13 cellular contexts compared by ENCODE assay signal in genomic region chr12:6352198-6353173, GRCh38. TPM values are rescaled to one million over a fixed set of nuclear protein-coding genes. Genes with fewer than 3 reads are reported as not detected.
DNase-seq lines count a peak whose midpoint lies in the region; ATAC-seq, FAIRE-seq and TF ChIP-seq lines count a peak whose summit lies in the region.
"Had no signal": no experiment of that assay in that cellular context is flagged by ENCODE, and none has a peak within 500 bp of the region (broad histone marks: within the 10 kb centered on the region; RNA-seq: fewer than 3 reads in every experiment).

No MANE protein-coding gene starts in this region.

- H3K36me3 ChIP-seq in Loucy (ENCODE audit: insufficient read depth, low read length) (no peaks in the 10 kb centered on the region), GM12878 (ENCODE audit: control insufficient read depth in 2 of 2, insufficient read depth in 2 of 2, low read length in 1 of 2) (no peaks in the 10 kb centered on the region), Karpas-422 (ENCODE audit: insufficient read depth, low read length) (no peaks in the 10 kb centered on the region)
- H3K36me3 ChIP-seq: ascending aorta had no signal

- peak overlapping the region; percentile 45; the same call in 1 of the 2 replicates for H2AFZ ChIP-seq in Loucy (ENCODE audit: low read length)
- no peak overlapping the region; the same call in 1 of the 2 replicates for H2AFZ ChIP-seq in GM12878 (ENCODE audit: control insufficient read depth, low read depth, low read length)
- H2AFZ ChIP-seq in Karpas-422 (ENCODE audit: low read length) = no peak overlapping the region

- intact Hi-C loops in GM12878 (cut with micrococcal nuclease; ENCODE audit: unreplicated experiment) = no loop called here

- CTCF ChIA-PET in GM12878 (lab: Yijun Ruan, JAX) = interaction anchor here (0.7 to 1.8 kb wide), 3 partner anchors 11 to 257 kb away, joined by 3 to 5 read pairs (median 5); partner anchors contain the start of gene TNFRSF1A
- CTCF ChIA-PET in T-cell (lab: Charles Lee) = interaction anchor here in 1 of 2 donors (0.6 kb wide), 1 partner anchor 271 kb away, joined by 3 read pairs; no protein-coding TSS in a partner anchor

- H3K4me3 Mint-ChIP-seq in stimulated activated naive B cell treated with anti-CD40 and anti-IgM and Interleukin-4, amounts not matched to agents 10 μg/mL and 1 μg/mL and 100 μg/mL, for 72 hours = no peak overlapping the region
- no peak overlapping the region for H3K4me3 Mint-ChIP-seq in T-cell
- H3K4me3 Mint-ChIP-seq: memory B cell had no signal

- H3F3A ChIP-seq in Loucy (ENCODE audit: low read depth) = no peaks in the 10 kb centered on the region

- no peak for TF ChIP-seq RAD21 in GM12878 (IDR thresholded peaks at IDR 0.05; ENCODE audit: insufficient read depth, low read depth, low read length)

- H3K36me3 Mint-ChIP-seq in stimulated activated naive B cell treated with anti-CD40 and anti-IgM and Interleukin-4, amounts not matched to agents 10 μg/mL and 1 μg/mL and 100 μg/mL, for 72 hours = no peaks in the 10 kb centered on the region
- H3K36me3 Mint-ChIP-seq in T-cell = no peaks in the 10 kb centered on the region
- H3K36me3 Mint-ChIP-seq: memory B cell had no signal

- H3K4me1 Mint-ChIP-seq in stimulated activated naive B cell treated with anti-CD40 and anti-IgM and Interleukin-4, amounts not matched to agents 10 μg/mL and 1 μg/mL and 100 μg/mL, for 72 hours = peaks cover 9% of the 10 kb centered on the region in 2 donors
- peaks cover 4 to 9% (median 4%) of the 10 kb centered on the region in 3 donors for H3K4me1 Mint-ChIP-seq in T-cell
- H3K4me1 Mint-ChIP-seq: memory B cell had no signal

- no peak for FAIRE-seq in GM12878 (lab: Jason Lieb, UNC)

- H3K79me2 ChIP-seq in Loucy (ENCODE audit: insufficient read depth, low read length) (no peaks in the 10 kb centered on the region), GM12878 (ENCODE audit: control insufficient read depth, insufficient read depth, low read length) (no peaks in the 10 kb centered on the region), Karpas-422 (ENCODE audit: low read length) (no peaks in the 10 kb centered on the region)

- POLR2A ChIA-PET in GM12878 (lab: Charles Lee) (no interaction called here), T-cell (lab: Charles Lee) (interaction anchor here in 1 of 2 donors (0.6 kb wide), 1 partner anchor 488 kb away, joined by 3 read pairs; the partner anchor contains the start of gene GNB3)

- H3K4me2 ChIP-seq in Loucy (ENCODE audit: low read depth, low read length, poor library complexity, severe bottlenecking) (no peak overlapping the region), GM12878 (ENCODE audit: control insufficient read depth, insufficient read depth) (no peak overlapping the region), Karpas-422 (ENCODE audit: low read depth, low read length, poor library complexity, severe bottlenecking) (no peak overlapping the region)

- H3K27ac Mint-ChIP-seq in stimulated activated naive B cell treated with anti-CD40 and anti-IgM and Interleukin-4, amounts not matched to agents 10 μg/mL and 1 μg/mL and 100 μg/mL, for 72 hours = no peak overlapping the region
- H3K27ac Mint-ChIP-seq in T-cell = peak overlapping the region in 1 of 2 donors; percentile 55
- H3K27ac Mint-ChIP-seq: memory B cell had no signal

- no peaks in the 10 kb centered on the region for H3K9me2 ChIP-seq in Loucy (replicated peaks; ENCODE audit: low read depth, low read length)
- H3K9me2 ChIP-seq in Karpas-422 (replicated peaks; ENCODE audit: insufficient read depth, low read length) = no peaks in the 10 kb centered on the region

- H3K9me3 Mint-ChIP-seq in stimulated activated naive B cell treated with anti-CD40 and anti-IgM and Interleukin-4, amounts not matched to agents 10 μg/mL and 1 μg/mL and 100 μg/mL, for 72 hours = no peaks in the 10 kb centered on the region
- H3K9me3 Mint-ChIP-seq in T-cell = no peaks in the 10 kb centered on the region
- H3K9me3 Mint-ChIP-seq: memory B cell had no signal

- 24% methylated on average over 9 of the region's 9 CpGs for WGBS in GM12878 (ENCODE audit: insufficient coverage, insufficient replicate concordance, low lambda C conversion rate, missing lambda C conversion rate)

- H3K9me3 ChIP-seq in Loucy (ENCODE audit: insufficient read depth, low read depth, low read length) (no peaks in the 10 kb centered on the region), GM12878 (replicated peaks; ENCODE audit: control insufficient read depth, insufficient read depth, low read length) (no peaks in the 10 kb centered on the region), Karpas-422 (ENCODE audit: low read length) (no peaks in the 10 kb centered on the region)
- H3K9me3 ChIP-seq: ascending aorta had no signal

- TF ChIP-seq CTCF in Loucy (conservative IDR thresholded peaks at IDR 0.05; ENCODE audit: low read length) = no peak
- no peak for TF ChIP-seq CTCF in GM12878 (IDR thresholded peaks at IDR 0.05 in 2 of 3, conservative IDR thresholded peaks at IDR 0.05 in 1 of 3; ENCODE audit: control insufficient read depth in 2 of 3, extremely low read depth in 1 of 3, insufficient read depth in 1 of 3, low read depth in 3 of 3, low read length in 3 of 3)

- no peak overlapping the region for H3K27ac ChIP-seq in GM12878 (ENCODE audit: control insufficient read depth, insufficient read depth)
- no peak overlapping the region for H3K27ac ChIP-seq in Karpas-422 (ENCODE audit: low read length)
- H3K27ac ChIP-seq: VCaP had no signal

- H3K4me3 ChIP-seq in Loucy (ENCODE audit: low read length, poor library complexity, severe bottlenecking) = no peak overlapping the region
- H3K4me3 ChIP-seq in GM12878 = no peak overlapping the region
- no peak overlapping the region for H3K4me3 ChIP-seq in Karpas-422 (ENCODE audit: low read length)
- H3K4me3 ChIP-seq: ascending aorta had no signal

- no peak for DNase-seq in GM12878 (ENCODE audit: low read depth, low spot score)
- DNase-seq in lung microvascular endothelial cell (ENCODE audit: low read depth in 2 of 2) = peak; percentile 55 to 59
- no peak for DNase-seq in stimulated activated naive B cell treated with anti-CD40 and anti-IgM and Interleukin-4, amounts not matched to agents 10 μg/mL and 1 μg/mL and 100 μg/mL, for 72 hours
- DNase-seq in Karpas-422 = no peak
- no peak for DNase-seq in COLO668 (lab: John Stamatoyannopoulos, UW; ENCODE audit: unreplicated experiment)
- no peak for DNase-seq in NCI-H345 treated with DMSO at 0.1 percent for 48 hours (lab: John Stamatoyannopoulos, UW; ENCODE audit: unreplicated experiment)
- DNase-seq in T-cell = no peak
- DNase-seq: stimulated activated CD4-positive, alpha-beta T cell treated with anti-CD3 and anti-CD28 coated beads, Interleukin-4, amount 100 ng/mL, for 4 hours had no signal

- peaks cover 16% of the 10 kb centered on the region for H3K4me1 ChIP-seq in Loucy (ENCODE audit: insufficient read depth, low read length, poor library complexity, severe bottlenecking)
- no peaks in the 10 kb centered on the region; the same call in 1 of the 2 replicates for H3K4me1 ChIP-seq in GM12878 (ENCODE audit: control insufficient read depth, insufficient read depth, low read length)
- no peaks in the 10 kb centered on the region for H3K4me1 ChIP-seq in Karpas-422 (ENCODE audit: low read length)

- no peak for TF ChIP-seq POLR2A in GM12878 (IDR thresholded peaks at IDR 0.05; ENCODE audit: low read depth, low read length)

- in situ Hi-C loops in GM12878 (cut with MboI) = no loop called here

- peaks cover 56 to 65% of the 10 kb centered on the region in 2 donors for H3K27me3 Mint-ChIP-seq in stimulated activated naive B cell treated with anti-CD40 and anti-IgM and Interleukin-4, amounts not matched to agents 10 μg/mL and 1 μg/mL and 100 μg/mL, for 72 hours
- no peaks in the 10 kb centered on the region for H3K27me3 Mint-ChIP-seq in T-cell

- RAD21 ChIA-PET in GM12878 (lab: Charles Lee; ENCODE audit: unreplicated experiment) = no interaction called here

- BruUV-seq in GM12878 (replicated peaks; lab: Mats Ljungman, UMichigan) = no TSS peak

- SMC1A ChIA-PET in GM12878 (lab: Charles Lee; ENCODE audit: uncharacterized antibody, unreplicated experiment) = interaction anchor here (1.2 kb wide), 1 partner anchor 30 kb away, joined by 3 read pairs; no protein-coding TSS in a partner anchor

- H4K20me1 ChIP-seq in Loucy (ENCODE audit: insufficient read depth, low read length, poor library complexity, severe bottlenecking) (no peaks in the 10 kb centered on the region), GM12878 (ENCODE audit: control insufficient read depth, insufficient read depth) (no peaks in the 10 kb centered on the region), Karpas-422 (ENCODE audit: insufficient read depth, low read depth, low read length) (no peaks in the 10 kb centered on the region)

- H3K27me3 ChIP-seq in Loucy (ENCODE audit: insufficient read depth, low read length, poor library complexity, severe bottlenecking) = no peaks in the 10 kb centered on the region
- H3K27me3 ChIP-seq in GM12878 (replicated peaks in 1 of 2; ENCODE audit: control insufficient read depth in 2 of 2, insufficient read depth in 2 of 2, low read length in 1 of 2) = peaks cover 3 to 4% of the 10 kb centered on the region in 2 experiments; a peak in 3 of 4 replicates
- H3K27me3 ChIP-seq in Karpas-422 (ENCODE audit: low read length) = no peaks in the 10 kb centered on the region
- H3K27me3 ChIP-seq: ascending aorta had no signal

- no peak for TF ChIP-seq EP300 in GM12878 (IDR thresholded peaks at IDR 0.05; ENCODE audit: borderline replicate concordance in 1 of 2, control insufficient read depth in 1 of 2, low read depth in 2 of 2, low read length in 2 of 2)

- H3K9ac ChIP-seq in Loucy (ENCODE audit: low read depth, low read length, poor library complexity, severe bottlenecking) (no peak overlapping the region), GM12878 (ENCODE audit: control insufficient read depth, insufficient read depth, low read length) (no peak overlapping the region), Karpas-422 (ENCODE audit: low read length) (no peak overlapping the region)

- peak; percentile 51 for ATAC-seq in GM12878
- peak; percentile 79 to 85 for ATAC-seq in stimulated activated naive B cell treated with anti-CD40 and anti-IgM and Interleukin-4, amounts not matched to agents 10 μg/mL and 1 μg/mL and 100 μg/mL, for 72 hours (replicated peaks)
- ATAC-seq in T-cell (replicated peaks in 1 of 4) = no peak

RNA-seq across cellular contexts. Expression of gene TNFRSF1A, which starts 10.6 kb away (rescaled TPM):
- 25.3 and 26.1 TPM in 2 replicates for total RNA-seq in GM12878 (2013; cell fraction: nucleolus; rRNA removed)
- 11.7 and 14.1 TPM in 2 replicates for total RNA-seq in GM12878 (2014; rRNA removed)
- 7.3 and 9.8 TPM in 2 replicates for total RNA-seq in GM12878 (2014; rRNA removed; fragmentation: Illumina TruSeq; extraction: Trizol)
- total RNA-seq in GM12878 (2021) = 16.2 and 16.5 TPM in 2 replicates
- 4.1 TPM for polyA plus RNA-seq in GM12878 (2011; ENCODE audit: low read depth)
- 16.5 and 18.9 TPM in 2 replicates for polyA plus RNA-seq in GM12878 (2011; rRNA removed)
- polyA plus RNA-seq in GM12878 (2011; cell fraction: cytosol; rRNA removed) = 16.0 and 25.6 TPM in 2 replicates
- 30.0 and 37.3 TPM in 2 replicates for polyA plus RNA-seq in GM12878 (2011; cell fraction: nucleus; rRNA removed)
- 7.0 and 13.2 TPM in 2 replicates for polyA plus RNA-seq in GM12878 (2012)
- 6.4 and 14.8 TPM in 2 replicates for polyA plus RNA-seq in GM12878 (2014; fragmentation: Illumina TruSeq; extraction: Trizol)
- under 1 TPM; 0.24 to 0.77 TPM for polyA plus RNA-seq in GM12878 (2014; fragmentation: Nextera tagmentation; extraction: Ambion mirVana)
- 12.7 and 13.1 TPM in 2 replicates for polyA plus RNA-seq in GM12878 (2014; rRNA removed)
- polyA plus RNA-seq in GM12878 (2016; fragmentation: Nextera tagmentation; extraction: Ambion mirVana) = 10 to 100 TPM; 10.6 to 13.0 TPM
- polyA minus RNA-seq in GM12878 (2011; rRNA and poly(A)+ RNA removed) = 22.5 and 36.4 TPM in 2 replicates
- polyA minus RNA-seq in GM12878 (2011; cell fraction: cytosol; rRNA and poly(A)+ RNA removed) = 13.6 and 15.8 TPM in 2 replicates
- polyA minus RNA-seq in GM12878 (2011; cell fraction: nucleus; rRNA and poly(A)+ RNA removed) = 24.8 and 42.8 TPM in 2 replicates
- 37.5 and 55.6 TPM in 2 replicates for total RNA-seq in lung microvascular endothelial cell
- 0.72 TPM in 1 of 2 replicates, not detected in the other for total RNA-seq in Karpas-422 (2014; rRNA removed; shearing (Covaris generic); ENCODE audit: low replicate concordance)
- total RNA-seq in T-cell = 10 to 100 TPM; 32.3 to 88.0 (median 86.5) TPM

RNA-seq across cellular contexts. Expression of gene SCNN1A, which starts 22.9 kb away (rescaled TPM):
- not detected in 2 replicates for total RNA-seq in GM12878 (2013; cell fraction: nucleolus; rRNA removed)
- total RNA-seq in GM12878 (2014; rRNA removed) = not detected in 2 replicates
- total RNA-seq in GM12878 (2014; rRNA removed; fragmentation: Illumina TruSeq; extraction: Trizol) = not detected in 2 replicates
- total RNA-seq in GM12878 (2021) = 0.56 and 0.69 TPM in 2 replicates
- not detected for polyA plus RNA-seq in GM12878 (2011; ENCODE audit: low read depth)
- polyA plus RNA-seq in GM12878 (2011; rRNA removed) = not detected in 2 replicates
- not detected in 2 replicates for polyA plus RNA-seq in GM12878 (2011; cell fraction: cytosol; rRNA removed)
- polyA plus RNA-seq in GM12878 (2011; cell fraction: nucleus; rRNA removed) = not detected in 2 replicates
- not detected in 2 replicates for polyA plus RNA-seq in GM12878 (2012)
- not detected in 2 replicates for polyA plus RNA-seq in GM12878 (2014; fragmentation: Illumina TruSeq; extraction: Trizol)
- polyA plus RNA-seq in GM12878 (2014; fragmentation: Nextera tagmentation; extraction: Ambion mirVana) = not detected
- 0.03 TPM in 1 of 2 replicates, not detected in the other for polyA plus RNA-seq in GM12878 (2014; rRNA removed)
- polyA plus RNA-seq in GM12878 (2016; fragmentation: Nextera tagmentation; extraction: Ambion mirVana) = under 1 TPM in 1 of 2 experiments, not detected in 1; 0.14 TPM
- polyA minus RNA-seq in GM12878 (2011; rRNA and poly(A)+ RNA removed) = not detected in 2 replicates
- polyA minus RNA-seq in GM12878 (2011; cell fraction: cytosol; rRNA and poly(A)+ RNA removed) = not detected in 2 replicates
- polyA minus RNA-seq in GM12878 (2011; cell fraction: nucleus; rRNA and poly(A)+ RNA removed) = not detected in 2 replicates
- total RNA-seq in lung microvascular endothelial cell = 0.20 and 0.22 TPM in 2 replicates
- not detected in 2 replicates for total RNA-seq in Karpas-422 (2014; rRNA removed; shearing (Covaris generic); ENCODE audit: low replicate concordance)
- 1 to 10 TPM; 1.0 to 3.4 (median 2.6) TPM for total RNA-seq in T-cell

RNA-seq across cellular contexts. Expression of gene LTBR, which starts 31.5 kb away (rescaled TPM):
- total RNA-seq in GM12878 (2013; cell fraction: nucleolus; rRNA removed) = not detected in 2 replicates
- total RNA-seq in GM12878 (2014; rRNA removed) (not detected in 2 replicates), GM12878 (2014; rRNA removed; fragmentation: Illumina TruSeq; extraction: Trizol) (not detected in 2 replicates), GM12878 (2021) (0.44 and 0.45 TPM in 2 replicates), lung microvascular endothelial cell (29.9 and 49.2 TPM in 2 replicates), T-cell (1 to 10 TPM in 2 of 5 donors, under 1 TPM in 2, not detected in 1; 0.56 to 1.6 (median 1.2) TPM)
- polyA plus RNA-seq in GM12878 (2011; ENCODE audit: low read depth) = not detected
- polyA plus RNA-seq in GM12878 (2011; rRNA removed) (not detected in 2 replicates), GM12878 (2014; fragmentation: Illumina TruSeq; extraction: Trizol) (not detected in 2 replicates), GM12878 (2014; fragmentation: Nextera tagmentation; extraction: Ambion mirVana) (not detected), GM12878 (2014; rRNA removed) (not detected in 2 replicates), GM12878 (2016; fragmentation: Nextera tagmentation; extraction: Ambion mirVana) (under 1 TPM in 1 of 2 experiments, not detected in 1; 0.24 TPM)
- not detected in 2 replicates for polyA plus RNA-seq in GM12878 (2011; cell fraction: cytosol; rRNA removed)
- polyA plus RNA-seq in GM12878 (2011; cell fraction: nucleus; rRNA removed) = 0.07 TPM in 1 of 2 replicates, not detected in the other
- polyA plus RNA-seq in GM12878 (2012) = 0.23 and 0.31 TPM in 2 replicates
- polyA minus RNA-seq in GM12878 (2011; rRNA and poly(A)+ RNA removed) = not detected in 2 replicates
- polyA minus RNA-seq in GM12878 (2011; cell fraction: cytosol; rRNA and poly(A)+ RNA removed) = 0.94 and 4.8 TPM in 2 replicates
- 0.48 and 2.2 TPM in 2 replicates for polyA minus RNA-seq in GM12878 (2011; cell fraction: nucleus; rRNA and poly(A)+ RNA removed)
- total RNA-seq in Karpas-422 (2014; rRNA removed; shearing (Covaris generic); ENCODE audit: low replicate concordance) = not detected in 2 replicates

RNA-seq across cellular contexts. Expression of gene PLEKHG6, which starts 42.0 kb away (rescaled TPM):
- total RNA-seq in GM12878 (2013; cell fraction: nucleolus; rRNA removed) = 2.3 and 2.8 TPM in 2 replicates
- 1.0 and 1.4 TPM in 2 replicates for total RNA-seq in GM12878 (2014; rRNA removed)
- 0.60 and 0.72 TPM in 2 replicates for total RNA-seq in GM12878 (2014; rRNA removed; fragmentation: Illumina TruSeq; extraction: Trizol)
- total RNA-seq in GM12878 (2021) = 0.90 and 1.5 TPM in 2 replicates
- polyA plus RNA-seq in GM12878 (2011; ENCODE audit: low read depth) = 0.33 TPM
- polyA plus RNA-seq in GM12878 (2011; rRNA removed) = 1.4 and 2.0 TPM in 2 replicates
- polyA plus RNA-seq in GM12878 (2011; cell fraction: cytosol; rRNA removed) = 4.7 and 9.6 TPM in 2 replicates
- 3.3 and 9.4 TPM in 2 replicates for polyA plus RNA-seq in GM12878 (2011; cell fraction: nucleus; rRNA removed)
- 1.6 and 2.4 TPM in 2 replicates for polyA plus RNA-seq in GM12878 (2012)
- polyA plus RNA-seq in GM12878 (2014; fragmentation: Illumina TruSeq; extraction: Trizol) = 0.10 and 0.62 TPM in 2 replicates
- under 1 TPM; 0.10 to 0.20 TPM for polyA plus RNA-seq in GM12878 (2014; fragmentation: Nextera tagmentation; extraction: Ambion mirVana)
- 1.6 and 4.0 TPM in 2 replicates for polyA plus RNA-seq in GM12878 (2014; rRNA removed)
- polyA plus RNA-seq in GM12878 (2016; fragmentation: Nextera tagmentation; extraction: Ambion mirVana) = 1 to 10 TPM; 1.4 to 2.3 TPM
- polyA minus RNA-seq in GM12878 (2011; rRNA and poly(A)+ RNA removed) = 1.7 and 9.9 TPM in 2 replicates
- 2.7 and 6.9 TPM in 2 replicates for polyA minus RNA-seq in GM12878 (2011; cell fraction: cytosol; rRNA and poly(A)+ RNA removed)
- 0.60 and 6.0 TPM in 2 replicates for polyA minus RNA-seq in GM12878 (2011; cell fraction: nucleus; rRNA and poly(A)+ RNA removed)
- not detected in 2 replicates for total RNA-seq in lung microvascular endothelial cell
- not detected in 2 replicates for total RNA-seq in Karpas-422 (2014; rRNA removed; shearing (Covaris generic); ENCODE audit: low replicate concordance)
- total RNA-seq in T-cell = under 1 TPM in 2 of 5 donors, not detected in 3; 0.13 to 0.38 TPM
- total RNA-seq: ascending aorta, NCI-H460 had no signal

Comparison
In these comparisons a context has a peak if more than half of its experiments do, and no peak if none do; other contexts are left out.
1. ATAC-seq: peak in GM12878 (single experiment) and stimulated activated naive B cell treated with anti-CD40 and anti-IgM and Interleukin-4, amounts not matched to agents 10 μg/mL and 1 μg/mL and 100 μg/mL, for 72 hours (2 of 2); none in T-cell (0 of 4).
2. DNase-seq: peak in lung microvascular endothelial cell (2 of 2); none in GM12878 (single experiment), stimulated activated naive B cell treated with anti-CD40 and anti-IgM and Interleukin-4, amounts not matched to agents 10 μg/mL and 1 μg/mL and 100 μg/mL, for 72 hours (single experiment), Karpas-422 (single experiment), COLO668 (single experiment), NCI-H345 treated with DMSO at 0.1 percent for 48 hours (single experiment) and T-cell (0 of 34).
3. RNA of gene LTBR, which starts 31.5 kb away (total RNA-seq): 29.9 to 49.2 TPM in lung microvascular endothelial cell; 0.56 to 1.6 TPM in T-cell, 0.44 to 0.45 TPM in GM12878 and not detected in Karpas-422; every median in the first group is over 10 times any median in the second.